In genomic region chr5:6716634-6717149, GRCh38 we compare ENCODE assay signal across 10 cellular contexts. TPM values are rescaled to one million over a fixed set of nuclear protein-coding genes. Genes with fewer than 3 reads are reported as not detected.
DNase-seq lines count a peak whose midpoint lies in the region; ATAC-seq, FAIRE-seq and TF ChIP-seq lines count a peak whose summit lies in the region.
"Had no signal": no experiment of that assay in that cellular context is flagged by ENCODE, and none has a peak within 500 bp of the region (broad histone marks: within the 10 kb centered on the region; RNA-seq: fewer than 3 reads in every experiment).

No MANE protein-coding gene starts in this region.

- no peak for FAIRE-seq in H1 (lab: Jason Lieb, UNC)
- FAIRE-seq: RCC 7860 had no signal

- H3K23ac ChIP-seq in H1 (ENCODE audit: insufficient read length) (no peak overlapping the region), mesendoderm (ENCODE audit: low read length) (no peak overlapping the region)

- H3K4ac ChIP-seq in H1 (replicated peaks; ENCODE audit: insufficient read length, low read depth, low read length) (no peak overlapping the region), mesendoderm (ENCODE audit: low read depth, low read length) (no peak overlapping the region)

- no peak overlapping the region for H2BK120ac ChIP-seq in H1 (replicated peaks; ENCODE audit: low read depth, low read length)
- no peak overlapping the region for H2BK120ac ChIP-seq in mesendoderm (ENCODE audit: low read depth, low read length)

- H3K4me3 ChIP-seq in GM06990 (replicated peaks; ENCODE audit: low read depth, low read length) (peak overlapping the region; percentile 67; the same call in 1 of the 2 replicates), OCI-LY3 (ENCODE audit: low read length) (no peak overlapping the region), H1 (ENCODE audit: extremely low read depth in 1 of 4, insufficient read depth in 2 of 4, low read depth in 3 of 4, low read length in 4 of 4) (peak overlapping the region in 1 of 4 experiments; percentile 84; a peak in 1 of 8 replicates), mesendoderm (ENCODE audit: low read length) (no peak overlapping the region)

- H3K79me2 ChIP-seq in OCI-LY3 (ENCODE audit: low read length) (peaks cover 77% of the 10 kb centered on the region), H1 (ENCODE audit: control insufficient read depth in 1 of 2, insufficient read depth in 2 of 2, low read length in 2 of 2) (peaks cover 14 to 70% of the 10 kb centered on the region in 2 experiments), mesendoderm (ENCODE audit: control insufficient read depth, insufficient read depth, low read length) (peaks cover 67% of the 10 kb centered on the region)

- H3K4me2 ChIP-seq in OCI-LY3 (ENCODE audit: low read length) (peak overlapping the region; percentile 82; the same call in 1 of the 2 replicates), H1 (ENCODE audit: insufficient read depth in 1 of 2, low read depth in 2 of 2, low read length in 2 of 2) (peak overlapping the region; percentile 86 to 87; a peak in 3 of 4 replicates), mesendoderm (ENCODE audit: low read length) (no peak overlapping the region)

- H3K4me1 ChIP-seq in OCI-LY3 (ENCODE audit: low read length) (peaks cover 47% of the 10 kb centered on the region), H1 (replicated peaks in 1 of 4; ENCODE audit: control insufficient read depth in 3 of 4, insufficient read depth in 4 of 4, low read length in 3 of 4) (peaks cover under 1 to 16% (median 7%) of the 10 kb centered on the region in 4 experiments; a peak in 6 of 7 replicates), mesendoderm (ENCODE audit: control insufficient read depth, low read depth, low read length) (peaks cover 11% of the 10 kb centered on the region)

- H2AFZ ChIP-seq in OCI-LY3 (ENCODE audit: low read depth, low read length) (no peak overlapping the region), H1 (ENCODE audit: low read length) (no peak overlapping the region)

- TF ChIP-seq EP300 in H1 (IDR thresholded peaks at IDR 0.05; ENCODE audit: borderline replicate concordance in 1 of 2, low read depth in 2 of 2, low read length in 2 of 2), result no peak

- H2BK12ac ChIP-seq in H1 (ENCODE audit: low read depth, low read length), result no peak overlapping the region

- intact Hi-C loops in sciatic nerve (cut with DNase I), result loop anchor here (10.0 kb wide), 1 partner anchor 82 kb away; the partner anchor contains the start of genes NSUN2 and SRD5A1

- H3K27me3 ChIP-seq in GM06990 (replicated peaks; ENCODE audit: control insufficient read depth, insufficient read depth, low read length), result no peaks in the 10 kb centered on the region
- no peaks in the 10 kb centered on the region for H3K27me3 ChIP-seq in OCI-LY3 (ENCODE audit: low read depth, low read length)
- H3K27me3 ChIP-seq in H1 (replicated peaks in 1 of 4; ENCODE audit: control insufficient read depth in 3 of 4, extremely low read depth in 1 of 4, insufficient read depth in 3 of 4, low read length in 3 of 4), result no peaks in the 10 kb centered on the region
- no peaks in the 10 kb centered on the region for H3K27me3 ChIP-seq in mesendoderm (ENCODE audit: insufficient read depth, low read length, poor library complexity)

- H3K36me3 ChIP-seq in GM06990 (ENCODE audit: control insufficient read depth, insufficient read depth, low read length) (peaks cover 7% of the 10 kb centered on the region), OCI-LY3 (replicated peaks; ENCODE audit: low read depth, low read length) (peaks cover 27% of the 10 kb centered on the region), H1 (ENCODE audit: control insufficient read depth in 2 of 4, insufficient read depth in 4 of 4, low read length in 3 of 4) (no peaks in the 10 kb centered on the region), mesendoderm (ENCODE audit: control insufficient read depth, insufficient read depth, low read length) (no peaks in the 10 kb centered on the region)

- DNase-seq in GM06990 (ENCODE audit: extremely low read depth, insufficient read length) (no peak), H1 (ENCODE audit: low read depth in 1 of 2, low spot score in 2 of 2) (no peak), sciatic nerve (ENCODE audit: low spot score) (peak; percentile 21), mesendoderm (no peak), DMS79 treated with DMSO at 0.1 percent for 48 hours (lab: John Stamatoyannopoulos, UW) (no peak), GM10248 (ENCODE audit: extremely low spot score) (no peak), glomerular visceral epithelial cell (ENCODE audit: extremely low spot score) (no peak)
- DNase-seq: substantia nigra had no signal

- no peak for TF ChIP-seq POLR2A in H1 (IDR thresholded peaks at IDR 0.05; ENCODE audit: control extremely low read depth in 1 of 2, low read depth in 2 of 2, low read length in 2 of 2)

- H4K20me1 ChIP-seq in OCI-LY3 (ENCODE audit: insufficient read depth, low read length) (peaks cover 69% of the 10 kb centered on the region), H1 (replicated peaks in 1 of 2; ENCODE audit: control insufficient read depth in 1 of 2, insufficient read depth in 2 of 2, low read length in 2 of 2) (peaks cover 24 to 49% of the 10 kb centered on the region in 2 experiments)

- H3K9me3 ChIP-seq in OCI-LY3 (ENCODE audit: insufficient read depth, low read length) (no peaks in the 10 kb centered on the region), H1 (ENCODE audit: insufficient read depth in 2 of 2, low read depth in 1 of 2, low read length in 1 of 2) (no peaks in the 10 kb centered on the region)

- H2BK20ac ChIP-seq in H1 (ENCODE audit: low read length), result no peak overlapping the region

- WGBS in H1 (ENCODE audit: extremely low coverage in 1 of 2, insufficient coverage in 1 of 2, insufficient read length in 1 of 2, insufficient replicate concordance in 2 of 2, low coverage in 1 of 2, low lambda C conversion rate in 2 of 2, missing lambda C conversion rate in 1 of 2), 2 experiments, result 95% methylated on average over 4 of the region's 4 CpGs; no CpG with 5 or more reads in 1 of the 2 experiments
- no CpG with 5 or more reads among the region's 4 CpGs for WGBS in mesendoderm (ENCODE audit: extremely low coverage, insufficient coverage, low lambda C conversion rate)

- no peak overlapping the region for H3K14ac ChIP-seq in H1 (ENCODE audit: insufficient read length)

- POLR2A ChIA-PET in H1 (lab: Charles Lee; ENCODE audit: partially characterized antibody), result interaction anchor here (1.3 to 2.5 kb wide), 3 partner anchors 10 to 84 kb away, joined by 3 to 6 read pairs (median 5); partner anchors contain the start of genes NSUN2 and SRD5A1
- POLR2A ChIA-PET in GM10248 (lab: Yijun Ruan, JAX), result interaction anchor here (1.1 kb wide), 1 partner anchor 12 kb away, joined by 3 read pairs; no protein-coding TSS in a partner anchor

- H3K56ac ChIP-seq in H1 (replicated peaks; ENCODE audit: insufficient read length, low read depth, low read length), result no peak overlapping the region
- H3K56ac ChIP-seq in mesendoderm (ENCODE audit: low read length), result no peak overlapping the region

- H2BK5ac ChIP-seq in H1 (ENCODE audit: low read depth, low read length), result no peak overlapping the region
- H2BK5ac ChIP-seq in mesendoderm (ENCODE audit: low read length), result no peak overlapping the region

- CTCF ChIA-PET in H1 (lab: Charles Lee; ENCODE audit: partially characterized antibody), result interaction anchor here (1.7 to 3.7 kb wide), 2 partner anchors 12 to 29 kb away, joined by 4 to 15 read pairs; no protein-coding TSS in a partner anchor
- CTCF ChIA-PET in GM10248 (lab: Yijun Ruan, JAX), result interaction anchor here (1.7 to 2.6 kb wide), 2 partner anchors 11 to 29 kb away, joined by 5 to 15 read pairs; no protein-coding TSS in a partner anchor

- H3K27ac ChIP-seq in OCI-LY3 (ENCODE audit: low read length), result no peak overlapping the region
- no peak overlapping the region for H3K27ac ChIP-seq in H1 (ENCODE audit: low read depth, low read length)
- H3K27ac ChIP-seq in mesendoderm (ENCODE audit: low read depth, low read length), result no peak overlapping the region

- H3K18ac ChIP-seq in H1 (ENCODE audit: extremely low read depth, low read length) (no peak overlapping the region), mesendoderm (ENCODE audit: low read length) (no peak overlapping the region)

- H2BK15ac ChIP-seq in H1 (ENCODE audit: low read length), result no peak overlapping the region
- no peak overlapping the region for H2BK15ac ChIP-seq in mesendoderm (replicated peaks; ENCODE audit: low read depth)

- peaks cover 9% of the 10 kb centered on the region for H3K23me2 ChIP-seq in H1 (ENCODE audit: low read depth, low read length)

- no peak for ATAC-seq in sciatic nerve

- no peak for TF ChIP-seq RAD21 in H1 (IDR thresholded peaks at IDR 0.05 in 1 of 2, conservative IDR thresholded peaks at IDR 0.05 in 1 of 2; ENCODE audit: low read depth in 2 of 2, low read length in 2 of 2)

- H3K79me1 ChIP-seq in H1 (ENCODE audit: low read depth, low read length), result peaks cover 28% of the 10 kb centered on the region
- peaks cover 36% of the 10 kb centered on the region for H3K79me1 ChIP-seq in mesendoderm (ENCODE audit: low read length)

- H4K5ac ChIP-seq in H1 (ENCODE audit: insufficient read length, low read depth, low read length) (no peak overlapping the region), mesendoderm (ENCODE audit: low read length) (no peak overlapping the region)

- no peak overlapping the region for H3K9ac ChIP-seq in OCI-LY3 (ENCODE audit: low read length)
- H3K9ac ChIP-seq in H1 (replicated peaks in 1 of 4; ENCODE audit: extremely low read depth in 1 of 4, low read depth in 3 of 4, low read length in 3 of 4), result no peak overlapping the region
- H3K9ac ChIP-seq in mesendoderm (ENCODE audit: low read length), result no peak overlapping the region

- TF ChIP-seq CTCF in GM06990 (IDR thresholded peaks at IDR 0.05; ENCODE audit: insufficient read depth, low read length, poor library complexity, severe bottlenecking) (no peak), OCI-LY3 (IDR thresholded peaks at IDR 0.05; ENCODE audit: low read depth, low read length) (no peak), H1 (IDR thresholded peaks at IDR 0.05; ENCODE audit: control extremely low read depth in 1 of 3, insufficient read depth in 1 of 3, low read depth in 1 of 3, low read length in 3 of 3) (no peak), GM10248 (IDR thresholded peaks at IDR 0.05; ENCODE audit: control extremely low read depth, extremely low read depth, low read depth, missing control alignments) (no peak)

- H4K91ac ChIP-seq in H1 (replicated peaks; ENCODE audit: insufficient read length, low read length), result no peak overlapping the region

- no peak overlapping the region for H2AK5ac ChIP-seq in H1 (ENCODE audit: low read depth, low read length)
- no peak overlapping the region for H2AK5ac ChIP-seq in mesendoderm (ENCODE audit: low read length)

- no peak overlapping the region for H4K8ac ChIP-seq in H1 (ENCODE audit: extremely low read depth, insufficient read depth, low read length)
- no peak overlapping the region for H4K8ac ChIP-seq in mesendoderm (ENCODE audit: low read depth, low read length)

RNA-seq across cellular contexts. Expression of gene TENT4A, which starts 3.5 kb away (rescaled TPM):
- total RNA-seq in H1 (2021; fragmentation: NEBNext Ultra II Directional; extraction: Animal tissue kit (Norgen Biotek cat#: 25700)), result 22.4 and 25.1 TPM in 2 replicates
- 8.9 and 11.6 TPM in 2 replicates for polyA plus RNA-seq in H1 (2011; rRNA removed)
- 6.3 TPM for polyA plus RNA-seq in H1 (2011; cell fraction: cytosol; rRNA removed)
- 46.4 TPM for polyA plus RNA-seq in H1 (2011; cell fraction: nucleus; rRNA removed)
- 17.5 to 20.5 TPM (median 19.2 TPM) in 4 replicates for polyA plus RNA-seq in H1 (2012, experiment 1 of 2)
- 4.8 TPM for polyA plus RNA-seq in H1 (2012, experiment 2 of 2)
- polyA plus RNA-seq in H1 (2013, experiment 1 of 2), result 21.0 TPM
- polyA plus RNA-seq in H1 (2013, experiment 2 of 2), result 20.5 TPM
- 12.4 and 14.3 TPM in 2 replicates for polyA minus RNA-seq in H1 (2011; rRNA and poly(A)+ RNA removed)
- polyA minus RNA-seq in H1 (2011; cell fraction: cytosol; rRNA and poly(A)+ RNA removed), result 13.4 TPM
- 30.2 TPM for polyA minus RNA-seq in H1 (2011; cell fraction: nucleus; rRNA and poly(A)+ RNA removed)
- 28.6 TPM for total RNA-seq in sciatic nerve
- 17.2 TPM for polyA plus RNA-seq in mesendoderm (2013, experiment 1 of 2)
- polyA plus RNA-seq in mesendoderm (2013, experiment 2 of 2), result 17.1 TPM
